ENCODE assay signal across 10 cellular contexts in the genomic region with DNA sequence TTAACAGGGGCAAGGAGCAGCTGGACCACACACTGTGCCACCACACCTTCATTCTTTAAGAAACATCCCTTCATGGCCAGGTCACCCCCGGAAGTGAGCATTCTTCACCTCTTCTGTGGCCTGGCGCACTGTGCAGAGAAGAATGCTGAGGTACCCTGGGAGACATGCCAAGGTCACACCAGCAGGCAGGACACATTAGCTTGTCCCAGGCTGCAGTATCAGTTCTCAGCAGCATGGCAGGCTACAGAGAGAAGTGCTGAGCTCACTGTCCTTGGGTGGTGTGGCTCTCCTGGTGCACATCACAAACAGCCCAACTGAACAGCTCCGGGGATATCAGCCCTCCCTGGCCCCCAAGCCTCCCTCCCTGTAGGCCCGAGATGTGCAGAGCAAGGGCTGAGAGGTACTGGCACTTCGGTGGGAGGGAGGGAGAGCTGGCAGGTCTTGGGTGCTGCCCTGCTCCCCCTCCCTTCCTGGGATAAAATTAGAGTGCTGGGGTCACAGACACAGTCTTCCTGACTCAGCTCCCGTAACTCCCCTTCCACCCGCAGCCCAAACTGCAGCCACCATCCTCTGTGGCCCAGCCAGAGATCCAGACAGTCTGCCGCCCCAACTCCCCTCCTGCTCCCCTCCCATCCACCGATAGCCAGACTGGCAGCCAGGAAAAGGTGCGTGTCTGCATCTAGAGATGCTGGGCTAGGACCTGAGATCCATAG. TPM values are rescaled to one million over a fixed set of nuclear protein-coding genes. Genes with fewer than 3 reads are reported as not detected.
DNase-seq lines count a peak whose midpoint lies in the region; ATAC-seq, FAIRE-seq and TF ChIP-seq lines count a peak whose summit lies in the region.
"Had no signal": no experiment of that assay in that cellular context is flagged by ENCODE, and none has a peak within 500 bp of the region (broad histone marks: within the 10 kb centered on the region; RNA-seq: fewer than 3 reads in every experiment).

No MANE protein-coding gene starts in this region.

- no peaks in the 10 kb centered on the region for H3K9me2 ChIP-seq in Loucy (replicated peaks; ENCODE audit: low read depth, low read length)

- peak overlapping the region; percentile 53 to 59 for H3K4me3 Mint-ChIP-seq in effector memory CD8-positive, alpha-beta T cell
- H3K4me3 Mint-ChIP-seq: activated T-cell treated with anti-CD3 and anti-CD28 coated beads, Interleukin-2, amount 50 U/mL, for 4 hours had no signal

- no peaks in the 10 kb centered on the region for H3F3A ChIP-seq in Loucy (ENCODE audit: low read depth)

- H3K27me3 Mint-ChIP-seq in effector memory CD8-positive, alpha-beta T cell: no peaks in the 10 kb centered on the region

- H3K27ac ChIP-seq in parathyroid adenoma: peak overlapping the region; percentile 85

- H3K27ac Mint-ChIP-seq in effector memory CD8-positive, alpha-beta T cell: peak overlapping the region; percentile 69 to 90

- no peak for DNase-seq in GM12892 (ENCODE audit: insufficient read length)
- DNase-seq in effector memory CD8-positive, alpha-beta T cell: no peak
- no peak for DNase-seq in GM19238 (ENCODE audit: insufficient read length, low spot score)
- DNase-seq in SKM-1 treated with dmso at 0.1 percent for 144 hours (lab: John Stamatoyannopoulos, UW; ENCODE audit: unreplicated experiment): no peak
- no peak for DNase-seq in islet precursor cell
- DNase-seq: activated T-cell treated with anti-CD3 and anti-CD28 coated beads, Interleukin-2, amount 50 U/mL, for 4 hours had no signal

- H3K4me3 ChIP-seq in Loucy (ENCODE audit: low read length, poor library complexity, severe bottlenecking): no peak overlapping the region
- no peak overlapping the region for H3K4me3 ChIP-seq in parathyroid adenoma (ENCODE audit: low read depth, low read length)
- H3K4me3 ChIP-seq: HAP-1 had no signal

- TF ChIP-seq CTCF in Loucy (conservative IDR thresholded peaks at IDR 0.05; ENCODE audit: low read length) (no peak), parathyroid adenoma (IDR thresholded peaks at IDR 0.05) (no peak)

- H2AFZ ChIP-seq in Loucy (ENCODE audit: low read length) (no peak overlapping the region), parathyroid adenoma (no peak overlapping the region)

- H3K9me3 ChIP-seq in Loucy (ENCODE audit: insufficient read depth, low read depth, low read length): no peaks in the 10 kb centered on the region
- H3K9me3 ChIP-seq in parathyroid adenoma (ENCODE audit: control insufficient read depth, low read length): no peaks in the 10 kb centered on the region
- H3K9me3 ChIP-seq: HAP-1 had no signal

- H3K4me2 ChIP-seq in Loucy (ENCODE audit: low read depth, low read length, poor library complexity, severe bottlenecking) (no peak overlapping the region), parathyroid adenoma (ENCODE audit: low read length) (no peak overlapping the region)

- no peak for TF ChIP-seq POLR2A in GM12892 (IDR thresholded peaks at IDR 0.05; ENCODE audit: low read depth, low read length)

- peak; percentile 50 for FAIRE-seq in GM12892 (lab: Jason Lieb, UNC)

- peaks cover 22 to 45% of the 10 kb centered on the region in 2 donors for H3K4me1 Mint-ChIP-seq in effector memory CD8-positive, alpha-beta T cell (ENCODE audit: low read depth in 2 of 2)

- peaks cover 87% of the 10 kb centered on the region for H3K79me2 ChIP-seq in Loucy (ENCODE audit: insufficient read depth, low read length)
- peaks cover 6% of the 10 kb centered on the region for H3K79me2 ChIP-seq in parathyroid adenoma

- H3K36me3 Mint-ChIP-seq in effector memory CD8-positive, alpha-beta T cell (ENCODE audit: insufficient read depth): peaks cover 7% of the 10 kb centered on the region

- H3K9me3 Mint-ChIP-seq in effector memory CD8-positive, alpha-beta T cell: no peaks in the 10 kb centered on the region
- H3K9me3 Mint-ChIP-seq: activated T-cell treated with anti-CD3 and anti-CD28 coated beads, Interleukin-2, amount 50 U/mL, for 4 hours had no signal

- H3K9ac ChIP-seq in Loucy (ENCODE audit: low read depth, low read length, poor library complexity, severe bottlenecking) (peak overlapping the region; percentile 14), parathyroid adenoma (no peak overlapping the region)

- ATAC-seq in effector memory CD8-positive, alpha-beta T cell (replicated peaks): peak; percentile 65
- ATAC-seq in HG02759 (IDR thresholded peaks at IDR 0.05; ENCODE audit: unreplicated experiment): no peak
- ATAC-seq: activated T-cell treated with anti-CD3 and anti-CD28 coated beads, Interleukin-2, amount 50 U/mL, for 4 hours had no signal

- H4K20me1 ChIP-seq in Loucy (ENCODE audit: insufficient read depth, low read length, poor library complexity, severe bottlenecking): peaks cover 9% of the 10 kb centered on the region

- H3K36me3 ChIP-seq in Loucy (ENCODE audit: insufficient read depth, low read length): peaks cover 26% of the 10 kb centered on the region; the same call in 1 of the 2 replicates
- no peaks in the 10 kb centered on the region for H3K36me3 ChIP-seq in parathyroid adenoma (ENCODE audit: control insufficient read depth, insufficient read depth, low read length)
- H3K36me3 ChIP-seq: HAP-1 had no signal

- H3K27me3 ChIP-seq in Loucy (ENCODE audit: insufficient read depth, low read length, poor library complexity, severe bottlenecking) (no peaks in the 10 kb centered on the region), parathyroid adenoma (ENCODE audit: control insufficient read depth, insufficient read depth, low read length) (no peaks in the 10 kb centered on the region)

- H3K4me1 ChIP-seq in Loucy (ENCODE audit: insufficient read depth, low read length, poor library complexity, severe bottlenecking) (peaks cover 40% of the 10 kb centered on the region), parathyroid adenoma (peaks cover 28% of the 10 kb centered on the region)
- H3K4me1 ChIP-seq: HAP-1 had no signal

RNA-seq across cellular contexts. Expression of a gene that starts 13.4 kb away (rescaled TPM):
- polyA plus RNA-seq in GM12892 (2012; ENCODE audit: missing spikeins): 61.4 TPM

RNA-seq across cellular contexts. Expression of a gene that starts 40.6 kb away (rescaled TPM):
- polyA plus RNA-seq in GM12892 (2012; ENCODE audit: missing spikeins): 62.5 TPM

RNA-seq across cellular contexts. Expression of a gene that starts 52.9 kb away (rescaled TPM):
- polyA plus RNA-seq in GM12892 (2012; ENCODE audit: missing spikeins): 1.5 TPM
